19 cellular contexts compared by ENCODE assay signal in genomic region chr7:11710392-11710791, GRCh38.
A peak's percentile ranks its signal among the peaks of the same experiment; 100 is the strongest.
DNase-seq lines count a peak whose midpoint lies in the region; ATAC-seq and TF ChIP-seq lines count a peak whose summit lies in the region.
"Had no signal": no experiment of that assay in that cellular context is flagged by ENCODE, and none has a peak within 500 bp of the region (broad histone marks: within the 10 kb centered on the region; RNA-seq: fewer than 3 reads in every experiment).

No MANE protein-coding gene starts in this region.

- no peak overlapping the region for H3K9ac ChIP-seq in MM.1S (ENCODE audit: low read length)
- H3K9ac ChIP-seq: BLaER1, GM23248 had no signal

- H3K27me3 Mint-ChIP-seq in GM23338 (ENCODE audit: insufficient read depth, low read depth, poor library complexity) (no peaks in the 10 kb centered on the region), WTC11 (ENCODE audit: low read depth) (no peaks in the 10 kb centered on the region)
- H3K27me3 Mint-ChIP-seq in activated T-helper 17 cell treated with anti-CD3 and anti-CD28 coated beads, Interleukin-2, amount 50 U/mL, for 72 hours = no peaks in the 10 kb centered on the region
- H3K27me3 Mint-ChIP-seq: B cell; CD4-positive, CD25-positive, alpha-beta regulatory T cell had no signal

- POLR2A ChIA-PET in WTC11 (lab: Charles Lee) = no interaction called here

- H3K36me3 Mint-ChIP-seq in GM23338 (ENCODE audit: low read depth) (no peaks in the 10 kb centered on the region), WTC11 (no peaks in the 10 kb centered on the region)
- no peaks in the 10 kb centered on the region for H3K36me3 Mint-ChIP-seq in activated T-helper 17 cell treated with anti-CD3 and anti-CD28 coated beads, Interleukin-2, amount 50 U/mL, for 72 hours (ENCODE audit: low read depth)
- H3K36me3 Mint-ChIP-seq: CD4-positive, CD25-positive, alpha-beta regulatory T cell; CD8-positive, alpha-beta T cell had no signal

- no peak overlapping the region for H3K27ac ChIP-seq in GM23338 (ENCODE audit: low read depth)
- no peak overlapping the region for H3K27ac ChIP-seq in MM.1S (ENCODE audit: low read length)
- H3K27ac ChIP-seq: BLaER1, C4-2B, GM23248 had no signal

- H2AFZ ChIP-seq in GM23338 (no peak overlapping the region), MM.1S (ENCODE audit: low read length) (no peak overlapping the region)
- H2AFZ ChIP-seq: GM23248 had no signal

- H3K36me3 ChIP-seq in GM23338 (ENCODE audit: insufficient read depth) = no peaks in the 10 kb centered on the region
- H3K36me3 ChIP-seq in MM.1S (replicated peaks; ENCODE audit: insufficient read depth, low read length) = no peaks in the 10 kb centered on the region
- H3K36me3 ChIP-seq: BLaER1 had no signal

- H3K4me1 Mint-ChIP-seq in GM23338 = peaks cover 24% of the 10 kb centered on the region
- peaks cover 21% of the 10 kb centered on the region for H3K4me1 Mint-ChIP-seq in WTC11
- no peaks in the 10 kb centered on the region for H3K4me1 Mint-ChIP-seq in activated T-helper 17 cell treated with anti-CD3 and anti-CD28 coated beads, Interleukin-2, amount 50 U/mL, for 72 hours
- H3K4me1 Mint-ChIP-seq: B cell; CD4-positive, CD25-positive, alpha-beta regulatory T cell had no signal

- no peaks in the 10 kb centered on the region for H3K9me3 ChIP-seq in MM.1S (replicated peaks; ENCODE audit: insufficient read depth, low read length)
- H3K9me3 ChIP-seq: BLaER1 had no signal

- no peaks in the 10 kb centered on the region for H3F3A ChIP-seq in GM23338 (replicated peaks; ENCODE audit: low read depth)
- no peaks in the 10 kb centered on the region for H3F3A ChIP-seq in MM.1S (ENCODE audit: insufficient read depth, low read length)

- H3K4me3 Mint-ChIP-seq in GM23338 = no peak overlapping the region
- H3K4me3 Mint-ChIP-seq in WTC11 = no peak overlapping the region
- H3K4me3 Mint-ChIP-seq in activated T-helper 17 cell treated with anti-CD3 and anti-CD28 coated beads, Interleukin-2, amount 50 U/mL, for 72 hours = no peak overlapping the region
- H3K4me3 Mint-ChIP-seq: B cell; CD4-positive, CD25-positive, alpha-beta regulatory T cell; CD8-positive, alpha-beta T cell; H9 had no signal

- TF ChIP-seq CTCF in GM23338 (conservative IDR thresholded peaks at IDR 0.05; ENCODE audit: low read depth in 2 of 2) = no peak
- TF ChIP-seq CTCF in WTC11 (IDR thresholded peaks at IDR 0.05) = no peak
- no peak for TF ChIP-seq CTCF in MM.1S (IDR thresholded peaks at IDR 0.05; ENCODE audit: low read length)

- no peak for DNase-seq in GM23338 (ENCODE audit: low spot score)
- peak; percentile 38 for DNase-seq in NCI-H69 (lab: John Stamatoyannopoulos, UW)
- DNase-seq in WTC11 (ENCODE audit: low spot score) = no peak
- no peak for DNase-seq in MM.1S
- DNase-seq in stimulated activated CD4-positive, alpha-beta T cell treated with anti-CD3 and anti-CD28 coated beads, Interleukin-4, amount 100 ng/mL, for 1 hour = no peak
- DNase-seq: CD4-positive, CD25-positive, alpha-beta regulatory T cell; CD8-positive, alpha-beta T cell; DMS 273 treated with DMSO at 0.1 percent for 48 hours; DMS79; EL; GDM1; GM23248; H9 had no signal

- no peaks in the 10 kb centered on the region for H3K79me2 ChIP-seq in GM23338 (replicated peaks; ENCODE audit: insufficient read depth)
- H3K79me2 ChIP-seq in MM.1S (ENCODE audit: low read length) = no peaks in the 10 kb centered on the region

- H3K27ac Mint-ChIP-seq in GM23338 = peak overlapping the region; percentile 21; the same call in 1 of the 2 replicates
- no peak overlapping the region for H3K27ac Mint-ChIP-seq in WTC11
- no peak overlapping the region for H3K27ac Mint-ChIP-seq in activated T-helper 17 cell treated with anti-CD3 and anti-CD28 coated beads, Interleukin-2, amount 50 U/mL, for 72 hours
- H3K27ac Mint-ChIP-seq: B cell; CD4-positive, CD25-positive, alpha-beta regulatory T cell; CD8-positive, alpha-beta T cell; H9 had no signal

- CTCF ChIA-PET in WTC11 (lab: Charles Lee) = no interaction called here

- H3K27me3 ChIP-seq in GM23338 (ENCODE audit: insufficient read depth) = no peaks in the 10 kb centered on the region
- no peaks in the 10 kb centered on the region for H3K27me3 ChIP-seq in MM.1S (replicated peaks; ENCODE audit: insufficient read depth, low read length)
- H3K27me3 ChIP-seq: BLaER1 had no signal

- H3K9me3 Mint-ChIP-seq in GM23338 = no peaks in the 10 kb centered on the region
- no peaks in the 10 kb centered on the region for H3K9me3 Mint-ChIP-seq in WTC11
- no peaks in the 10 kb centered on the region for H3K9me3 Mint-ChIP-seq in activated T-helper 17 cell treated with anti-CD3 and anti-CD28 coated beads, Interleukin-2, amount 50 U/mL, for 72 hours
- H3K9me3 Mint-ChIP-seq: H9 had no signal

- H4K20me1 ChIP-seq in GM23338 (replicated peaks; ENCODE audit: insufficient read depth) = no peaks in the 10 kb centered on the region
- no peaks in the 10 kb centered on the region for H4K20me1 ChIP-seq in MM.1S (ENCODE audit: insufficient read depth, low read length)
- H4K20me1 ChIP-seq: BLaER1 had no signal

- peaks cover 10% of the 10 kb centered on the region for H3K4me1 ChIP-seq in GM23338 (ENCODE audit: insufficient read depth)
- H3K4me1 ChIP-seq in MM.1S (ENCODE audit: low read length) = no peaks in the 10 kb centered on the region
- H3K4me1 ChIP-seq: BLaER1 had no signal

- peak; percentile 57 for ATAC-seq in GM23338
- peak; percentile 63 for ATAC-seq in WTC11
- no peak for ATAC-seq in activated T-helper 17 cell treated with anti-CD3 and anti-CD28 coated beads, Interleukin-2, amount 50 U/mL, for 72 hours (replicated peaks)
- ATAC-seq: CD8-positive, alpha-beta T cell; GM12878; HCT116 had no signal

- no peaks in the 10 kb centered on the region for H3K9me2 ChIP-seq in GM23338 (ENCODE audit: insufficient read depth)
- H3K9me2 ChIP-seq in MM.1S (replicated peaks; ENCODE audit: insufficient read depth, low read length) = no peaks in the 10 kb centered on the region

- H3K4me3 ChIP-seq in GM23338 (no peak overlapping the region), MM.1S (ENCODE audit: low read length) (no peak overlapping the region)
- H3K4me3 ChIP-seq: BLaER1, GM12878, GM23248 had no signal

- no peak overlapping the region for H3K4me2 ChIP-seq in GM23338
- no peak overlapping the region for H3K4me2 ChIP-seq in MM.1S (ENCODE audit: low read depth, low read length)
- H3K4me2 ChIP-seq: BLaER1 had no signal

TF ChIP-seq in GM23338, 12 proteins besides CTCF, POLR2A, EP300 and RAD21 (continues in another document):
- TF ChIP-seq POLR2AphosphoS5 (IDR thresholded peaks at IDR 0.05; ENCODE audit: low read depth) (no peak), ETS1 (IDR thresholded peaks at IDR 0.05) (no peak), STAT1 (IDR thresholded peaks at IDR 0.05; ENCODE audit: unreplicated experiment) (no peak), ZNF114 (CRISPR knock-in tag; IDR thresholded peaks at IDR 0.05) (no peak), EZH2phosphoT487 (IDR thresholded peaks at IDR 0.05; ENCODE audit: unreplicated experiment) (no peak), ZNF331 (CRISPR knock-in tag; IDR thresholded peaks at IDR 0.05; ENCODE audit: low read depth) (no peak), CREB1 (CRISPR knock-in tag; IDR thresholded peaks at IDR 0.05; ENCODE audit: low read depth) (no peak)

TF ChIP-seq in WTC11, 78 proteins besides CTCF, POLR2A, EP300 and RAD21:
- TF ChIP-seq GTF2I (CRISPR knock-in tag; conservative IDR thresholded peaks at IDR 0.05) (no peak), ZNF425 (CRISPR knock-in tag; conservative IDR thresholded peaks at IDR 0.05) (no peak), CREB1 (CRISPR knock-in tag; IDR thresholded peaks at IDR 0.05) (no peak)
TF ChIP-seq in WTC11: peak in this region for 0.
